ENCODE assay signal across 25 cellular contexts in genomic region chr13:98888890-98889279, GRCh38.
"Had no signal": no experiment of that assay in that cellular context is flagged by ENCODE, and none has a peak within 500 bp of the region (broad histone marks: within the 10 kb centered on the region; RNA-seq: fewer than 3 reads in every experiment).

No MANE protein-coding gene starts in this region.

- H3K27me3 ChIP-seq: dorsolateral prefrontal cortex, gastrocnemius medialis, right lobe of liver, suprapubic skin, transverse colon, upper lobe of right lung, uterus had no signal

- H3K27ac ChIP-seq: gastrocnemius medialis, parathyroid adenoma, right lobe of liver, suprapubic skin, transverse colon, upper lobe of right lung, uterus had no signal

- H3K36me3 Mint-ChIP-seq: natural killer cell treated with Interleukin-12 subunit alpha and Interleukin-12 subunit beta and Interleukin-15 and Interleukin-18, amount 100 ng/mL, for 72 hours had no signal

- H3K4me1 ChIP-seq: parathyroid adenoma, uterus had no signal

- H3K9me3 Mint-ChIP-seq: memory B cell; mesothelial cell of epicardium; naive B cell; natural killer cell treated with Interleukin-12 subunit alpha and Interleukin-12 subunit beta and Interleukin-15 and Interleukin-18, amount 100 ng/mL, for 72 hours; neural crest cell; stimulated activated naive CD8-positive, alpha-beta T cell treated with anti-CD3 and anti-CD28 coated beads, Interleukin-15, amount 100 ng/mL, for 72 hours had no signal

- H3K4me3 Mint-ChIP-seq: memory B cell; mesothelial cell of epicardium; naive B cell; natural killer cell treated with Interleukin-12 subunit alpha and Interleukin-12 subunit beta and Interleukin-15 and Interleukin-18, amount 100 ng/mL, for 72 hours; neural crest cell; stimulated activated naive CD8-positive, alpha-beta T cell treated with anti-CD3 and anti-CD28 coated beads, Interleukin-15, amount 100 ng/mL, for 72 hours had no signal

- H3K9me3 ChIP-seq: gastrocnemius medialis, mucosa of descending colon, right lobe of liver, suprapubic skin, transverse colon, upper lobe of right lung, uterus had no signal

- H3K27me3 Mint-ChIP-seq: memory B cell; naive B cell; natural killer cell treated with Interleukin-12 subunit alpha and Interleukin-12 subunit beta and Interleukin-15 and Interleukin-18, amount 100 ng/mL, for 72 hours; progenitor cell of endocrine pancreas; stimulated activated naive CD8-positive, alpha-beta T cell treated with anti-CD3 and anti-CD28 coated beads, Interleukin-15, amount 100 ng/mL, for 72 hours had no signal

- H2AFZ ChIP-seq: parathyroid adenoma had no signal

- ATAC-seq: gastrocnemius medialis, mucosa of descending colon, upper lobe of right lung had no signal

- DNase-seq: dorsolateral prefrontal cortex; effector CD4-positive, alpha-beta T cell; foreskin fibroblast; gastrocnemius medialis; head of caudate nucleus; mucosa of descending colon; naive B cell; right lobe of liver; stimulated activated CD4-positive, alpha-beta T cell treated with anti-CD3 and anti-CD28 coated beads, Interleukin-12 subunit alpha, Interleukin-12 subunit beta, amount 100 ng/mL, for 4 hours; stimulated activated CD4-positive, alpha-beta T cell treated with anti-CD3 and anti-CD28 coated beads, Interleukin-1b, Interleukin-23, amount 100 ng/mL, for 48 hours; stimulated activated CD4-positive, alpha-beta T cell treated with anti-CD3 and anti-CD28 coated beads, Interleukin-4, amount 100 ng/mL, for 1 hour; stimulated activated CD8-positive, alpha-beta memory T cell treated with anti-CD3 and anti-CD28 coated beads, Interleukin-4, amount 100 ng/mL, for 48 hours; stimulated activated naive CD4-positive, alpha-beta T cell; stimulated activated naive CD8-positive, alpha-beta T cell treated with anti-CD3 and anti-CD28 coated beads, Interleukin-15, amount 100 ng/mL, for 72 hours; transverse colon; upper lobe of right lung; uterus had no signal

- H3K79me2 ChIP-seq: parathyroid adenoma had no signal

- H3K4me3 ChIP-seq: dorsolateral prefrontal cortex, gastrocnemius medialis, lung, mucosa of descending colon, right lobe of liver, suprapubic skin, transverse colon, upper lobe of right lung, uterus had no signal

- H3K36me3 ChIP-seq: uterus had no signal

- H3K9ac ChIP-seq: parathyroid adenoma had no signal

- H3K27ac Mint-ChIP-seq: memory B cell; mesothelial cell of epicardium; natural killer cell treated with Interleukin-12 subunit alpha and Interleukin-12 subunit beta and Interleukin-15 and Interleukin-18, amount 100 ng/mL, for 72 hours; progenitor cell of endocrine pancreas; stimulated activated naive CD8-positive, alpha-beta T cell treated with anti-CD3 and anti-CD28 coated beads, Interleukin-15, amount 100 ng/mL, for 72 hours had no signal
